In the genomic region with DNA sequence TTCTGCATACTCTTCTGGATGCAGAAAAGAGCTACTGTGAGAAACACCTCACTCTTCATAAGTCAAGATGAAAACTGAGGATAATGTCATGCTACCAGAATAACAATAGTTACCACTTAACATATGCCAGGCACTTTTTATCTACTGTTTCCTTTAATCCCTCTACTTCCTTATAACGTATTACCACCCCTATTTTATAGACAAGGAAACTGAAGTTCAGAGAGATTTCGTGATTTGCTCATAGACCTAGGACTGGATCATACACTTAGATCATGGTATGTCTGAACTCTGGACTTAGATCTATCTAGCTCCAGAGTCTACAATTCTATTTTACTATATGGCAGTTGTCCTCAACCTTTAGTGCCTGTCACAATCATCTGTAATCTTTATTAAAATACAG, we compare ENCODE assay signal across 18 cellular contexts.
"Had no signal": no experiment of that assay in that cellular context is flagged by ENCODE, and none has a peak within 500 bp of the region (broad histone marks: within the 10 kb centered on the region; RNA-seq: fewer than 3 reads in every experiment).

No MANE protein-coding gene starts in this region.

- H3K4me2 ChIP-seq: neural progenitor cell had no signal

- FAIRE-seq: islet of Langerhans had no signal

- DNase-seq: activated CD4-positive, alpha-beta T cell treated with anti-CD3 and anti-CD28 coated beads for 48 hours; activated CD8-positive, alpha-beta memory T cell treated with anti-CD3 and anti-CD28 coated beads, Interleukin-2, amount 50 U/mL, for 48 hours; activated CD8-positive, alpha-beta T cell treated with anti-CD3 and anti-CD28 coated beads, Interleukin-2, amount 10 ng/mL, durations not matched to agents 7 days and 5 days; activated naive CD8-positive, alpha-beta T cell treated with anti-CD3 and anti-CD28 coated beads for 36 hours; amygdala; body of pancreas; central memory CD4-positive, alpha-beta T cell; effector memory CD8-positive, alpha-beta T cell; gastrocnemius medialis; heart left ventricle; psoas muscle; spleen; T-cell; T1000; upper lobe of right lung had no signal

- H3K36me3 ChIP-seq: gastrocnemius medialis, heart left ventricle, neural progenitor cell, upper lobe of right lung had no signal

- H3K27ac ChIP-seq: gastrocnemius medialis, neural progenitor cell, psoas muscle, upper lobe of right lung had no signal

- H3K9ac ChIP-seq: neural progenitor cell had no signal

- ATAC-seq: activated CD8-positive, alpha-beta T cell treated with anti-CD3 and anti-CD28 coated beads, Interleukin-2, amount 10 ng/mL, durations not matched to agents 7 days and 5 days; body of pancreas; effector memory CD8-positive, alpha-beta T cell; gastrocnemius medialis; heart left ventricle; psoas muscle; sciatic nerve; T-cell; upper lobe of right lung had no signal

- H3K27me3 ChIP-seq: body of pancreas, gastrocnemius medialis, heart left ventricle, neural progenitor cell, spleen, upper lobe of right lung had no signal

- H3K4me3 ChIP-seq: body of pancreas, gastrocnemius medialis, heart left ventricle, neural progenitor cell, psoas muscle, spleen, upper lobe of right lung had no signal

- H2AFZ ChIP-seq: neural progenitor cell had no signal

- H3K9me3 ChIP-seq: body of pancreas, gastrocnemius medialis, heart left ventricle, psoas muscle, spleen, upper lobe of right lung had no signal

- H3K4me1 ChIP-seq: psoas muscle had no signal
